ENCODE assay signal across 21 cellular contexts in genomic region chr10:22641743-22642142, GRCh38.
DNase-seq lines count a peak whose midpoint lies in the region; ATAC-seq and TF ChIP-seq lines count a peak whose summit lies in the region.
"Had no signal": no experiment of that assay in that cellular context is flagged by ENCODE, and none has a peak within 500 bp of the region (broad histone marks: within the 10 kb centered on the region; RNA-seq: fewer than 3 reads in every experiment).

No MANE protein-coding gene starts in this region.

- H3K4me1 Mint-ChIP-seq in activated CD4-positive, alpha-beta T cell treated with anti-CD3 and anti-CD28 coated beads for 36 hours = peaks cover 71% of the 10 kb centered on the region
- H3K4me1 Mint-ChIP-seq in WTC11 (peaks cover 29% of the 10 kb centered on the region), endothelial cell (ENCODE audit: unreplicated experiment) (peaks cover 46% of the 10 kb centered on the region)
- peaks cover 76% of the 10 kb centered on the region for H3K4me1 Mint-ChIP-seq in stimulated activated effector memory CD8-positive, alpha-beta T cell treated with anti-CD3 and anti-CD28 coated beads, Interleukin-12 subunit alpha, Interleukin-12 subunit beta, amount 100 ng/mL, for 72 hours

- intact Hi-C loops in activated CD4-positive, alpha-beta T cell treated with anti-CD3 and anti-CD28 coated beads for 36 hours (cut with DNase I, micrococcal nuclease) = no loop called here

- CTCF ChIA-PET in activated CD4-positive, alpha-beta T cell treated with anti-CD3 and anti-CD28 coated beads for 36 hours (lab: Charles Lee) = interaction anchor here (1.3 to 1.4 kb wide), 2 partner anchors 11 to 13 kb away, joined by 3 to 4 read pairs; no protein-coding TSS in a partner anchor
- CTCF ChIA-PET in WTC11 (lab: Charles Lee) = no interaction called here

- POLR2A ChIA-PET in activated CD4-positive, alpha-beta T cell treated with anti-CD3 and anti-CD28 coated beads for 36 hours (lab: Charles Lee) = no interaction called here
- POLR2A ChIA-PET in WTC11 (lab: Charles Lee) = no interaction called here

- TF ChIP-seq CTCF in WTC11 (IDR thresholded peaks at IDR 0.05) (no peak), endothelial cell (IDR thresholded peaks at IDR 0.05; ENCODE audit: unreplicated experiment) (no peak)

- H3K4me3 Mint-ChIP-seq in activated CD4-positive, alpha-beta T cell treated with anti-CD3 and anti-CD28 coated beads for 36 hours = no peak overlapping the region
- H3K4me3 Mint-ChIP-seq in WTC11 (no peak overlapping the region), endothelial cell (ENCODE audit: unreplicated experiment) (peak overlapping the region; percentile 10)
- H3K4me3 Mint-ChIP-seq in stimulated activated effector memory CD8-positive, alpha-beta T cell treated with anti-CD3 and anti-CD28 coated beads, Interleukin-12 subunit alpha, Interleukin-12 subunit beta, amount 100 ng/mL, for 72 hours = no peak overlapping the region

- H3K9me3 Mint-ChIP-seq in activated CD4-positive, alpha-beta T cell treated with anti-CD3 and anti-CD28 coated beads for 36 hours (ENCODE audit: low read depth) = peaks cover 2% of the 10 kb centered on the region
- peaks cover 8% of the 10 kb centered on the region for H3K9me3 Mint-ChIP-seq in WTC11
- H3K9me3 Mint-ChIP-seq in endothelial cell (ENCODE audit: unreplicated experiment) = no peaks in the 10 kb centered on the region
- peaks cover 2% of the 10 kb centered on the region for H3K9me3 Mint-ChIP-seq in stimulated activated effector memory CD8-positive, alpha-beta T cell treated with anti-CD3 and anti-CD28 coated beads, Interleukin-12 subunit alpha, Interleukin-12 subunit beta, amount 100 ng/mL, for 72 hours

- no peak for ATAC-seq in activated CD4-positive, alpha-beta T cell treated with anti-CD3 and anti-CD28 coated beads for 36 hours
- no peak for ATAC-seq in WTC11
- ATAC-seq in stimulated activated effector memory CD8-positive, alpha-beta T cell treated with anti-CD3 and anti-CD28 coated beads, Interleukin-12 subunit alpha, Interleukin-12 subunit beta, amount 100 ng/mL, for 72 hours = no peak
- ATAC-seq in HG03108 (IDR thresholded peaks at IDR 0.05; ENCODE audit: unreplicated experiment) = no peak
- ATAC-seq in HG02981 (IDR thresholded peaks at IDR 0.05; ENCODE audit: unreplicated experiment) = no peak
- ATAC-seq: gastroesophageal sphincter, HepG2 had no signal

- no peak for DNase-seq in activated CD4-positive, alpha-beta T cell treated with anti-CD3 and anti-CD28 coated beads for 36 hours
- no peak for DNase-seq in activated CD4-positive, alpha-beta T cell treated with anti-CD3 and anti-CD28 coated beads, Interleukin-2, amount 50 U/mL, for 1 hour
- DNase-seq in WTC11 (ENCODE audit: low spot score) = no peak
- DNase-seq in endothelial cell (ENCODE audit: low spot score) = no peak
- no peak for DNase-seq in stimulated activated effector memory CD8-positive, alpha-beta T cell treated with anti-CD3 and anti-CD28 coated beads, Interleukin-12 subunit alpha, Interleukin-12 subunit beta, amount 100 ng/mL, for 72 hours (ENCODE audit: low spot score in 2 of 2)
- no peak for DNase-seq in islet precursor cell
- DNase-seq: activated CD4-positive, alpha-beta T cell treated with anti-CD3 and anti-CD28 coated beads for 1 hour; DMS 273 treated with DMSO at 0.1 percent for 48 hours; EL; GM23248; hypothalamus; Kasumi-1; left ventricle myocardium inferior; NCI-H446 treated with DMSO at 0.1 percent for 48 hours; RPMI8226; stimulated activated CD4-positive, alpha-beta T cell treated with anti-CD3 and anti-CD28 coated beads, Interleukin-1b, Interleukin-23, amount 100 ng/mL, for 48 hours; stimulated activated CD8-positive, alpha-beta memory T cell treated with anti-CD3 and anti-CD28 coated beads, Interleukin-4, amount 100 ng/mL, for 48 hours had no signal

- peaks cover 33% of the 10 kb centered on the region for H3K36me3 Mint-ChIP-seq in activated CD4-positive, alpha-beta T cell treated with anti-CD3 and anti-CD28 coated beads for 36 hours (ENCODE audit: low read depth)
- peaks cover 2% of the 10 kb centered on the region for H3K36me3 Mint-ChIP-seq in WTC11
- peaks cover 25% of the 10 kb centered on the region for H3K36me3 Mint-ChIP-seq in endothelial cell (ENCODE audit: low read depth, unreplicated experiment)
- H3K36me3 Mint-ChIP-seq in stimulated activated effector memory CD8-positive, alpha-beta T cell treated with anti-CD3 and anti-CD28 coated beads, Interleukin-12 subunit alpha, Interleukin-12 subunit beta, amount 100 ng/mL, for 72 hours = peaks cover 45% of the 10 kb centered on the region

- H3K27me3 Mint-ChIP-seq in activated CD4-positive, alpha-beta T cell treated with anti-CD3 and anti-CD28 coated beads for 36 hours = no peaks in the 10 kb centered on the region
- H3K27me3 Mint-ChIP-seq in WTC11 (ENCODE audit: low read depth) = no peaks in the 10 kb centered on the region
- H3K27me3 Mint-ChIP-seq in endothelial cell (ENCODE audit: unreplicated experiment) = peaks cover 5% of the 10 kb centered on the region

- H3K27ac Mint-ChIP-seq in activated CD4-positive, alpha-beta T cell treated with anti-CD3 and anti-CD28 coated beads for 36 hours = peak overlapping the region; percentile 29
- H3K27ac Mint-ChIP-seq in WTC11 = peak overlapping the region; percentile 29; the same call in 1 of the 2 replicates
- no peak overlapping the region for H3K27ac Mint-ChIP-seq in endothelial cell (ENCODE audit: unreplicated experiment)
- H3K27ac Mint-ChIP-seq in stimulated activated effector memory CD8-positive, alpha-beta T cell treated with anti-CD3 and anti-CD28 coated beads, Interleukin-12 subunit alpha, Interleukin-12 subunit beta, amount 100 ng/mL, for 72 hours = peak overlapping the region; percentile 91

TF ChIP-seq in WTC11, 78 proteins besides CTCF, POLR2A, EP300 and RAD21 (continues in another document):
- no peak for TF ChIP-seq ZMAT4 (CRISPR knock-in tag; IDR thresholded peaks at IDR 0.05)
- TF ChIP-seq ERG (CRISPR knock-in tag; IDR thresholded peaks at IDR 0.05) = no peak
- no peak for TF ChIP-seq TEAD1 (CRISPR knock-in tag; IDR thresholded peaks at IDR 0.05)
- no peak for TF ChIP-seq ZNF425 (CRISPR knock-in tag; conservative IDR thresholded peaks at IDR 0.05)
- no peak for TF ChIP-seq NR3C1 (CRISPR knock-in tag; conservative IDR thresholded peaks at IDR 0.05; ENCODE audit: low read depth)
- TF ChIP-seq PRDM15 (CRISPR knock-in tag; IDR thresholded peaks at IDR 0.05) = no peak
- no peak for TF ChIP-seq GABPB1 (CRISPR knock-in tag; IDR thresholded peaks at IDR 0.05)
